ENCODE assay signal across 8 cellular contexts in genomic region chr5:139745121-139745799, GRCh38. TPM values are rescaled to one million over a fixed set of nuclear protein-coding genes. Genes with fewer than 3 reads are reported as not detected.
DNase-seq lines count a peak whose midpoint lies in the region; ATAC-seq and TF ChIP-seq lines count a peak whose summit lies in the region.

No MANE protein-coding gene starts in this region.

- H2AFZ ChIP-seq in osteoblast (ENCODE audit: low read length), result peak overlapping the region; percentile 88

- DNase-seq in activated effector memory CD4-positive, alpha-beta T cell treated with anti-CD3 and anti-CD28 coated beads, Interleukin-2, amount 50 U/mL, for 16 hours, result peak; percentile 70
- DNase-seq in activated effector memory CD4-positive, alpha-beta T cell treated with Interleukin-2 at 50 U/mL for 16 hours, result no peak
- DNase-seq in NCI-H524 (lab: John Stamatoyannopoulos, UW) (peak; percentile 80 to 82), ecto neural progenitor cell (ENCODE audit: low spot score) (peak; percentile 70), osteoblast (ENCODE audit: insufficient read length, low spot score, missing footprints) (peak; percentile 99), NCI-H526 treated with DMSO at 0.1 percent for 48 hours (lab: John Stamatoyannopoulos, UW) (no peak), NCI-H1930 (lab: John Stamatoyannopoulos, UW) (no peak)

- H3K4me2 ChIP-seq in osteoblast (ENCODE audit: insufficient read depth, low read length), result peak overlapping the region; percentile 90

- no peaks in the 10 kb centered on the region for H3K27me3 ChIP-seq in osteoblast (ENCODE audit: insufficient read depth, low read length)

- no peaks in the 10 kb centered on the region for H3K36me3 ChIP-seq in osteoblast (ENCODE audit: insufficient read depth, low read length)

- no peaks in the 10 kb centered on the region for H3K79me2 ChIP-seq in osteoblast (ENCODE audit: insufficient read depth, low read length)

- no peak for ATAC-seq in GM21526 (IDR thresholded peaks at IDR 0.05; ENCODE audit: low FRiP score, unreplicated experiment)

- peaks cover 39% of the 10 kb centered on the region for H3K4me1 ChIP-seq in osteoblast (ENCODE audit: insufficient read depth, low read length)

- H4K20me1 ChIP-seq in osteoblast (ENCODE audit: insufficient read depth, low read length), result no peaks in the 10 kb centered on the region

- no peaks in the 10 kb centered on the region for H3K9me3 ChIP-seq in osteoblast (ENCODE audit: low read depth, low read length)

- peak overlapping the region; percentile 70 for H3K4me3 ChIP-seq in osteoblast (ENCODE audit: insufficient read depth, low read length)

- peak overlapping the region; percentile 86 for H3K27ac ChIP-seq in osteoblast (ENCODE audit: low read depth, low read length)

- no peak for TF ChIP-seq CTCF in osteoblast (IDR thresholded peaks at IDR 0.05; ENCODE audit: extremely low read depth, low read depth, low read length)

RNA-seq across cellular contexts. Expression of gene PSD2, which starts 50.3 kb away (rescaled TPM):
- 0.29 and 0.36 TPM in 2 replicates for total RNA-seq in osteoblast

Comparison
In these comparisons a context has a peak if more than half of its experiments do, and no peak if none do; other contexts are left out.
1. DNase-seq: peak in activated effector memory CD4-positive, alpha-beta T cell treated with anti-CD3 and anti-CD28 coated beads, Interleukin-2, amount 50 U/mL, for 16 hours (single experiment), NCI-H524 (2 of 2), ecto neural progenitor cell (single experiment) and osteoblast (single experiment); none in activated effector memory CD4-positive, alpha-beta T cell treated with Interleukin-2 at 50 U/mL for 16 hours (single experiment), NCI-H526 treated with DMSO at 0.1 percent for 48 hours (single experiment) and NCI-H1930 (0 of 2).